ENCODE assay signal across 1 cellular context in genomic region chr4:113101669-113102068, GRCh38.
TF ChIP-seq lines count a peak whose summit lies in the region.

No MANE protein-coding gene starts in this region.

TF ChIP-seq in SK-N-SH treated with all-trans-retinoic acid at 6 μM for 48 hours, 23 proteins besides CTCF, POLR2A, EP300 and RAD21 (continued from another document):
- TF ChIP-seq CSRNP3 (CRISPR knock-in tag; IDR thresholded peaks at IDR 0.05), result no peak
- no peak for TF ChIP-seq TOX (CRISPR knock-in tag; IDR thresholded peaks at IDR 0.05; ENCODE audit: borderline replicate concordance)
- TF ChIP-seq SNAI2 (CRISPR knock-in tag; IDR thresholded peaks at IDR 0.05), result no peak
- no peak for TF ChIP-seq ARNTL (CRISPR knock-in tag; IDR thresholded peaks at IDR 0.05; ENCODE audit: borderline replicate concordance, low read depth)
- TF ChIP-seq CSDC2 (CRISPR knock-in tag; IDR thresholded peaks at IDR 0.05), result no peak
- TF ChIP-seq, protein P1, sequence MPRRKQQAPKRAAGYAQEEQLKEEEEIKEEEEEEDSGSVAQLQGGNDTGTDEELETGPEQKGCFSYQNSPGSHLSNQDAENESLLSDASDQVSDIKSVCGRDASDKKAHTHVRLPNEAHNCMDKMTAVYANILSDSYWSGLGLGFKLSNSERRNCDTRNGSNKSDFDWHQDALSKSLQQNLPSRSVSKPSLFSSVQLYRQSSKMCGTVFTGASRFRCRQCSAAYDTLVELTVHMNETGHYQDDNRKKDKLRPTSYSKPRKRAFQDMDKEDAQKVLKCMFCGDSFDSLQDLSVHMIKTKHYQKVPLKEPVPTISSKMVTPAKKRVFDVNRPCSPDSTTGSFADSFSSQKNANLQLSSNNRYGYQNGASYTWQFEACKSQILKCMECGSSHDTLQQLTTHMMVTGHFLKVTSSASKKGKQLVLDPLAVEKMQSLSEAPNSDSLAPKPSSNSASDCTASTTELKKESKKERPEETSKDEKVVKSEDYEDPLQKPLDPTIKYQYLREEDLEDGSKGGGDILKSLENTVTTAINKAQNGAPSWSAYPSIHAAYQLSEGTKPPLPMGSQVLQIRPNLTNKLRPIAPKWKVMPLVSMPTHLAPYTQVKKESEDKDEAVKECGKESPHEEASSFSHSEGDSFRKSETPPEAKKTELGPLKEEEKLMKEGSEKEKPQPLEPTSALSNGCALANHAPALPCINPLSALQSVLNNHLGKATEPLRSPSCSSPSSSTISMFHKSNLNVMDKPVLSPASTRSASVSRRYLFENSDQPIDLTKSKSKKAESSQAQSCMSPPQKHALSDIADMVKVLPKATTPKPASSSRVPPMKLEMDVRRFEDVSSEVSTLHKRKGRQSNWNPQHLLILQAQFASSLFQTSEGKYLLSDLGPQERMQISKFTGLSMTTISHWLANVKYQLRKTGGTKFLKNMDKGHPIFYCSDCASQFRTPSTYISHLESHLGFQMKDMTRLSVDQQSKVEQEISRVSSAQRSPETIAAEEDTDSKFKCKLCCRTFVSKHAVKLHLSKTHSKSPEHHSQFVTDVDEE (CRISPR knock-in tag; IDR thresholded peaks at IDR 0.05), result no peak
- TF ChIP-seq BACH2 (CRISPR knock-in tag; IDR thresholded peaks at IDR 0.05; ENCODE audit: borderline replicate concordance), result no peak
- TF ChIP-seq ZFP30 (CRISPR knock-in tag; IDR thresholded peaks at IDR 0.05), result no peak
- TF ChIP-seq ZFP3 (CRISPR knock-in tag; IDR thresholded peaks at IDR 0.05), result no peak
- no peak for TF ChIP-seq ZNF8 (CRISPR knock-in tag; IDR thresholded peaks at IDR 0.05)
- TF ChIP-seq, protein P2, sequence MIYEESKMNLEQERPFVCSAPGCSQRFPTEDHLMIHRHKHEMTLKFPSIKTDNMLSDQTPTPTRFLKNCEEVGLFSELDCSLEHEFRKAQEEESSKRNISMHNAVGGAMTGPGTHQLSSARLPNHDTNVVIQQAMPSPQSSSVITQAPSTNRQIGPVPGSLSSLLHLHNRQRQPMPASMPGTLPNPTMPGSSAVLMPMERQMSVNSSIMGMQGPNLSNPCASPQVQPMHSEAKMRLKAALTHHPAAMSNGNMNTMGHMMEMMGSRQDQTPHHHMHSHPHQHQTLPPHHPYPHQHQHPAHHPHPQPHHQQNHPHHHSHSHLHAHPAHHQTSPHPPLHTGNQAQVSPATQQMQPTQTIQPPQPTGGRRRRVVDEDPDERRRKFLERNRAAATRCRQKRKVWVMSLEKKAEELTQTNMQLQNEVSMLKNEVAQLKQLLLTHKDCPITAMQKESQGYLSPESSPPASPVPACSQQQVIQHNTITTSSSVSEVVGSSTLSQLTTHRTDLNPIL (CRISPR knock-in tag; IDR thresholded peaks at IDR 0.05; ENCODE audit: low read depth), result no peak
